In the genomic region with DNA sequence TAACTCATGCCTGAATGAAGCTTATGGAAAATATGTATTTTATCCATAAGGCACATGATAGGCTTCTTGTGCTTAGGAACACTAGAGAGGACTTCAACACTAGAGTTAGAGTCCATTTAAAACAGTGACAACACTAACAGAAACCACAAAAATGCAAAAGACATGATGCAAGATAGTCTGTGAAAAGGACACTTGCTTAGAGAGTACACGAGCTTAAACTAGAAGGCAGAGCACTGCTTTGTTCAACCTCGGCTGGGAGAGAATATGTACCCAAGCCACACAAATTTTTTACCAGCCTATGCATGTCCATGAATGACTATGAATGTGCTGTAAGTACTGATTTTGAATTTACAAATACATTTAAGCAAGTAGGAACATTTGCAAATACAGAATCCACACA, we compare ENCODE assay signal across 16 cellular contexts.
A peak's percentile ranks its signal among the peaks of the same experiment; 100 is the strongest.
DNase-seq lines count a peak whose midpoint lies in the region; ATAC-seq, FAIRE-seq and TF ChIP-seq lines count a peak whose summit lies in the region.
"Had no signal": no experiment of that assay in that cellular context is flagged by ENCODE, and none has a peak within 500 bp of the region (broad histone marks: within the 10 kb centered on the region; RNA-seq: fewer than 3 reads in every experiment).

No MANE protein-coding gene starts in this region.

- H3K4me3 ChIP-seq in skeletal muscle cell (ENCODE audit: low read depth, low read length): no peak overlapping the region
- H3K4me3 ChIP-seq in coronary artery: no peak overlapping the region
- H3K4me3 ChIP-seq in Caco-2 (ENCODE audit: low read depth, low read length): no peak overlapping the region
- H3K4me3 ChIP-seq: sigmoid colon, tibial artery had no signal

- H3K36me3 Mint-ChIP-seq in Caco-2 (ENCODE audit: insufficient read depth, unreplicated experiment): no peaks in the 10 kb centered on the region

- H3K4me3 Mint-ChIP-seq in Caco-2 (ENCODE audit: unreplicated experiment): no peak overlapping the region
- H3K4me3 Mint-ChIP-seq: activated T-cell treated with anti-CD3 and anti-CD28 coated beads, Interleukin-2, amount 50 U/mL, for 72 hours had no signal

- DNase-seq in H54 (ENCODE audit: insufficient read length, low spot score) (no peak), SK-MEL-5 (ENCODE audit: low read depth, low spot score) (peak; percentile 6), skeletal muscle cell (ENCODE audit: low read depth) (peak; percentile 21), coronary artery (ENCODE audit: low spot score) (no peak), GM19239 (ENCODE audit: insufficient read length, low spot score) (no peak), RKO (ENCODE audit: low spot score) (no peak), Caco-2 (no peak)
- DNase-seq: activated CD4-positive, alpha-beta T cell treated with anti-CD3 and anti-CD28 coated beads, Interleukin-2, amount 50 U/mL, for 48 hours; activated T-cell treated with anti-CD3 and anti-CD28 coated beads, Interleukin-2, amount 50 U/mL, for 72 hours; C1 segment of cervical spinal cord; cerebellar nuclear complex; NCI-H1417 treated with DMSO at 0.1 percent for 48 hours; sigmoid colon; stimulated activated CD4-positive, alpha-beta T cell treated with anti-CD3 and anti-CD28 coated beads, Interleukin-4, amount 100 ng/mL, for 24 hours; tibial artery had no signal

- FAIRE-seq in H54 (lab: Jason Lieb, UNC) (peak; percentile 41), GM19239 (lab: Jason Lieb, UNC) (no peak)

- H3K4me1 ChIP-seq in Caco-2: no peaks in the 10 kb centered on the region
- H3K4me1 ChIP-seq: sigmoid colon, tibial artery had no signal

- POLR2A ChIA-PET in Caco-2 (lab: Charles Lee): no interaction called here

- no peak for TF ChIP-seq CTCF in coronary artery (IDR thresholded peaks at IDR 0.05)
- no peak for TF ChIP-seq CTCF in Caco-2 (IDR thresholded peaks at IDR 0.05; ENCODE audit: insufficient read depth in 1 of 2, low read depth in 1 of 2, low read length in 1 of 2, severe bottlenecking in 1 of 2, unreplicated experiment in 1 of 2)

- no peak overlapping the region for H3K27ac Mint-ChIP-seq in Caco-2 (ENCODE audit: unreplicated experiment)
- H3K27ac Mint-ChIP-seq: activated T-cell treated with anti-CD3 and anti-CD28 coated beads, Interleukin-2, amount 50 U/mL, for 72 hours had no signal

- H3K9me3 Mint-ChIP-seq in Caco-2 (ENCODE audit: unreplicated experiment): no peaks in the 10 kb centered on the region

- TF ChIP-seq POLR2A in H54 (IDR thresholded peaks at IDR 0.05; ENCODE audit: low read depth, low read length): no peak

- H3K27ac ChIP-seq in coronary artery: no peak overlapping the region
- H3K27ac ChIP-seq: sigmoid colon, tibial artery had no signal

- no TSS peak for BruUV-seq in Caco-2 (replicated peaks; lab: Mats Ljungman, UMichigan)

- ATAC-seq in esophagus mucosa: peak; percentile 33
- ATAC-seq: activated T-cell treated with anti-CD3 and anti-CD28 coated beads, Interleukin-2, amount 50 U/mL, for 72 hours had no signal

- CTCF ChIA-PET in Caco-2 (lab: Charles Lee): no interaction called here

- intact Hi-C loops in Caco-2 (cut with micrococcal nuclease; ENCODE audit: unreplicated experiment): no loop called here

- no peaks in the 10 kb centered on the region; the same call in 1 of the 2 replicates for H3K36me3 ChIP-seq in Caco-2 (ENCODE audit: control insufficient read depth, insufficient read depth, low read length)
- H3K36me3 ChIP-seq: sigmoid colon, tibial artery had no signal

- H3K9me3 ChIP-seq in Caco-2: peaks cover 9% of the 10 kb centered on the region; the same call in 1 of the 2 replicates
- H3K9me3 ChIP-seq: tibial artery had no signal

- in situ Hi-C loops in SK-MEL-5 (cut with HindIII; ENCODE audit: low pct_unique_long_range_greater_than_20kb, low sequenced_read_pairs): no loop called here

- no peaks in the 10 kb centered on the region for H3K27me3 Mint-ChIP-seq in Caco-2 (ENCODE audit: insufficient read depth, unreplicated experiment)

- H3K4me1 Mint-ChIP-seq in Caco-2 (ENCODE audit: low read depth, unreplicated experiment): no peaks in the 10 kb centered on the region

- no peaks in the 10 kb centered on the region for H3K27me3 ChIP-seq in Caco-2 (replicated peaks; ENCODE audit: control insufficient read depth, insufficient read depth, low read length)
- H3K27me3 ChIP-seq: sigmoid colon, tibial artery had no signal

Comparison
In these comparisons a context has a peak if more than half of its experiments do, and no peak if none do; other contexts are left out.
1. DNase-seq: peak in SK-MEL-5 (single experiment) and skeletal muscle cell (single experiment); none in H54 (single experiment), coronary artery (single experiment), GM19239 (single experiment), RKO (single experiment) and Caco-2 (0 of 2).